Comparison of ENCODE assay signal across 27 cellular contexts in genomic region chr14:73995977-73996378, GRCh38. TPM values are rescaled to one million over a fixed set of nuclear protein-coding genes. Genes with fewer than 3 reads are reported as not detected.
DNase-seq lines count a peak whose midpoint lies in the region; ATAC-seq and TF ChIP-seq lines count a peak whose summit lies in the region.
"Had no signal": no experiment of that assay in that cellular context is flagged by ENCODE, and none has a peak within 500 bp of the region (broad histone marks: within the 10 kb centered on the region; RNA-seq: fewer than 3 reads in every experiment).

No MANE protein-coding gene starts in this region.

- H3K4me1 ChIP-seq in liver (ENCODE audit: control insufficient read depth in 4 of 4, insufficient read depth in 4 of 4, low read length in 3 of 4) (peaks cover 12 to 59% (median 42%) of the 10 kb centered on the region in 4 donors), rectal smooth muscle tissue (ENCODE audit: control insufficient read depth, insufficient read depth, low read length) (no peaks in the 10 kb centered on the region), spleen (no peaks in the 10 kb centered on the region)
- H3K4me1 ChIP-seq: esophagus squamous epithelium, testis, vagina had no signal

- peak in 1 of 2 donors; percentile 34 for TF ChIP-seq RAD21 in liver (IDR thresholded peaks at IDR 0.05)

- H3F3A ChIP-seq in SU-DHL-6 (ENCODE audit: insufficient read depth) = peaks cover 19% of the 10 kb centered on the region

- in situ Hi-C loops in Caki2 (cut with HindIII; ENCODE audit: low pct_unique_long_range_greater_than_20kb, low sequenced_read_pairs) = no loop called here

- TF ChIP-seq CTCF in SU-DHL-6 (IDR thresholded peaks at IDR 0.05; ENCODE audit: insufficient read depth, low read length, poor library complexity, severe bottlenecking) = no peak
- TF ChIP-seq CTCF in liver (IDR thresholded peaks at IDR 0.05; ENCODE audit: low read depth, low read length, missing input control) = no peak
- TF ChIP-seq CTCF in spleen (IDR thresholded peaks at IDR 0.05 in 8 of 11, conservative IDR thresholded peaks at IDR 0.05 in 3 of 11) = no peak

- H3K27ac ChIP-seq in SU-DHL-6 (ENCODE audit: low read depth, low read length) (peak overlapping the region; percentile 82; the same call in 1 of the 2 replicates), liver (ENCODE audit: low read depth in 1 of 2, low read length in 2 of 2) (peak overlapping the region; percentile 68 to 86), rectal smooth muscle tissue (ENCODE audit: low read depth, low read length) (no peak overlapping the region), spleen (no peak overlapping the region)
- H3K27ac ChIP-seq: adrenal gland, esophagus squamous epithelium, KMS-11, testis, vagina had no signal

- WGBS in liver = 33% methylated on average over 8 of the region's 8 CpGs
- 93 to 98% (median 96%) methylated on average over 8 of the region's 8 CpGs for WGBS in spleen, 5 donors

- peak; percentile 59 for DNase-seq in Caki2 (ENCODE audit: low read depth)
- no peak for DNase-seq in NCI-H2081 (lab: John Stamatoyannopoulos, UW)
- DNase-seq in spleen = no peak
- no peak for DNase-seq in foreskin melanocyte
- DNase-seq: activated CD4-positive, alpha-beta T cell treated with anti-CD3 and anti-CD28 coated beads for 36 hours; activated naive CD4-positive, alpha-beta T cell treated with anti-CD3 and anti-CD28 coated beads, Interleukin-2, amount 10 ng/mL, durations not matched to agents 7 days and 5 days; adrenal gland; body of pancreas; esophagus squamous epithelium; H7; MM.1S; naive B cell; NCI-H1105 treated with DMSO at 0.1 percent for 48 hours; NCI-H187 treated with DMSO at 0.1 percent for 48 hours; NCI-H226; NCI-H526 treated with DMSO at 0.1 percent for 48 hours; SHP77; stimulated activated naive CD4-positive, alpha-beta T cell treated with Interleukin-2 at 50 U/mL for 16 hours; testis had no signal

- H4K20me1 ChIP-seq in SU-DHL-6 (ENCODE audit: low read depth, low read length) = no peaks in the 10 kb centered on the region

- no peaks in the 10 kb centered on the region for H3K79me2 ChIP-seq in SU-DHL-6 (ENCODE audit: insufficient read depth, low read length)

- no peak for ATAC-seq in GM21723 (IDR thresholded peaks at IDR 0.05; ENCODE audit: unreplicated experiment)
- ATAC-seq: activated CD4-positive, alpha-beta T cell treated with anti-CD3 and anti-CD28 coated beads for 36 hours; activated T-helper 17 cell treated with anti-CD3 and anti-CD28 coated beads, Interleukin-2, amount 50 U/mL, for 72 hours; body of pancreas had no signal

- H3K36me3 ChIP-seq in SU-DHL-6 (ENCODE audit: low read length) = no peaks in the 10 kb centered on the region
- no peaks in the 10 kb centered on the region for H3K36me3 ChIP-seq in liver (ENCODE audit: control insufficient read depth in 4 of 4, insufficient read depth in 3 of 4, low read depth in 1 of 4, low read length in 3 of 4)
- H3K36me3 ChIP-seq in rectal smooth muscle tissue (ENCODE audit: control insufficient read depth, insufficient read depth, low read length) = no peaks in the 10 kb centered on the region
- peaks cover 0 to 39% (median 4%) of the 10 kb centered on the region in 6 donors for H3K36me3 ChIP-seq in spleen
- H3K36me3 ChIP-seq: adrenal gland, prostate gland, vagina had no signal

- no peak overlapping the region for H2AFZ ChIP-seq in SU-DHL-6 (ENCODE audit: low read depth, low read length, severe bottlenecking)

- H3K4me2 ChIP-seq in SU-DHL-6 (ENCODE audit: low read depth, low read length, poor library complexity, severe bottlenecking) = peak overlapping the region; percentile 67
- H3K4me2 ChIP-seq: KMS-11 had no signal

- H3K4me3 ChIP-seq in SU-DHL-6 (ENCODE audit: insufficient read depth, low read length, poor library complexity, severe bottlenecking) (no peak overlapping the region), liver (ENCODE audit: low read depth in 1 of 3, low read length in 3 of 3) (peak overlapping the region; percentile 50 to 75 (median 58)), rectal smooth muscle tissue (ENCODE audit: low read length) (peak overlapping the region; percentile 38), spleen (no peak overlapping the region)
- H3K4me3 ChIP-seq: adrenal gland, body of pancreas, esophagus squamous epithelium, prostate gland, testis, vagina had no signal

- H3K27me3 ChIP-seq in SU-DHL-6 (ENCODE audit: low read length) (no peaks in the 10 kb centered on the region), liver (ENCODE audit: control insufficient read depth in 4 of 4, insufficient read depth in 4 of 4, low read length in 3 of 4) (no peaks in the 10 kb centered on the region), rectal smooth muscle tissue (ENCODE audit: control insufficient read depth, insufficient read depth, low read length) (no peaks in the 10 kb centered on the region), spleen (replicated peaks in 1 of 7) (no peaks in the 10 kb centered on the region)
- H3K27me3 ChIP-seq: adrenal gland, body of pancreas, esophagus squamous epithelium, testis, vagina had no signal

- intact Hi-C loops in spleen (cut with DNase I; ENCODE audit: low total_unique reads) = no loop called here

- H3K9ac ChIP-seq in SU-DHL-6 (ENCODE audit: low read length) (no peak overlapping the region; the same call in 1 of the 2 replicates), liver (ENCODE audit: low read depth in 1 of 2, low read length in 2 of 2) (peak overlapping the region; percentile 34 to 82), rectal smooth muscle tissue (ENCODE audit: low read length) (no peak overlapping the region)
- H3K9ac ChIP-seq: KMS-11 had no signal

- no peaks in the 10 kb centered on the region for H3K9me2 ChIP-seq in SU-DHL-6 (replicated peaks; ENCODE audit: insufficient read depth, low read length)

- no peaks in the 10 kb centered on the region for H3K9me3 ChIP-seq in SU-DHL-6 (ENCODE audit: insufficient read depth, low read length)
- H3K9me3 ChIP-seq in liver (ENCODE audit: control insufficient read depth in 4 of 4, low read length in 3 of 4) = no peaks in the 10 kb centered on the region
- no peaks in the 10 kb centered on the region for H3K9me3 ChIP-seq in spleen
- H3K9me3 ChIP-seq: adrenal gland, body of pancreas, esophagus squamous epithelium, prostate gland, testis, vagina had no signal

- TF ChIP-seq POLR2A in spleen (IDR thresholded peaks at IDR 0.05) = no peak

TF ChIP-seq in liver, 16 proteins besides CTCF, POLR2A, EP300 and RAD21 (continues in another document):
- TF ChIP-seq SP1 (IDR thresholded peaks at IDR 0.05) (peak; percentile 67), TAF1 (conservative IDR thresholded peaks at IDR 0.05) (peak; percentile 59), FOXA1 (IDR thresholded peaks at IDR 0.05) (no peak), ZBTB33 (IDR thresholded peaks at IDR 0.05) (no peak), FOXA2 (IDR thresholded peaks at IDR 0.05) (no peak), JUND (IDR thresholded peaks at IDR 0.05) (peak in 1 of 2 donors; percentile 36), HNF4A (conservative IDR thresholded peaks at IDR 0.05) (peak; percentile 70 to 78), YY1 (IDR thresholded peaks at IDR 0.05) (peak; percentile 63), GABPA (IDR thresholded peaks at IDR 0.05 in 1 of 2, conservative IDR thresholded peaks at IDR 0.05 in 1 of 2) (no peak), ATF3 (IDR thresholded peaks at IDR 0.05) (no peak), RXRA (IDR thresholded peaks at IDR 0.05) (peak; percentile 82 to 87), HNF4G (IDR thresholded peaks at IDR 0.05) (no peak), NR2F2 (IDR thresholded peaks at IDR 0.05) (no peak)

RNA-seq across cellular contexts. Expression of gene ENTPD5, which starts 23.1 kb away (rescaled TPM):
- 15.0 and 15.2 TPM in 2 replicates for total RNA-seq in Caki2 (2014; rRNA removed; shearing (Covaris generic); ENCODE audit: low replicate concordance)
- 100 to 1,000 TPM in 1 of 2 donors, 10 to 100 TPM in 1; 38.1 to 276 TPM for total RNA-seq in liver
- 10 to 100 TPM; 53.4 to 99.5 TPM for polyA plus RNA-seq in liver
- 10 to 100 TPM in 2 of 7 donors, 1 to 10 TPM in 5; 6.8 to 13.9 (median 9.4) TPM for total RNA-seq in spleen
- 1 to 10 TPM; 2.9 to 3.4 (median 3.2) TPM for polyA plus RNA-seq in spleen

RNA-seq across cellular contexts. Expression of gene BBOF1, which starts 23.2 kb away (rescaled TPM):
- total RNA-seq in Caki2 (2014; rRNA removed; shearing (Covaris generic); ENCODE audit: low replicate concordance) = 0.87 and 1.5 TPM in 2 replicates
- 1 to 10 TPM; 2.4 to 2.8 TPM for total RNA-seq in liver
- 1 to 10 TPM; 1.0 to 1.8 TPM for polyA plus RNA-seq in liver
- total RNA-seq in spleen = 1 to 10 TPM; 1.1 to 8.1 (median 4.2) TPM
- polyA plus RNA-seq in spleen = 1 to 10 TPM; 1.0 to 1.6 (median 1.3) TPM

RNA-seq across cellular contexts. Expression of gene COQ6, which starts 45.9 kb away (rescaled TPM):
- total RNA-seq in Caki2 (2014; rRNA removed; shearing (Covaris generic); ENCODE audit: low replicate concordance) = 16.4 and 19.4 TPM in 2 replicates
- 10 to 100 TPM; 12.6 to 17.1 TPM for total RNA-seq in liver
- 10 to 100 TPM; 19.9 to 33.7 TPM for polyA plus RNA-seq in liver
- total RNA-seq in spleen = 10 to 100 TPM; 19.8 to 35.4 (median 26.7) TPM
- polyA plus RNA-seq in spleen = 10 to 100 TPM; 15.1 to 19.6 (median 18.3) TPM

RNA-seq across cellular contexts. Expression of gene FAM161B, which starts 46.1 kb away (rescaled TPM):
- total RNA-seq in Caki2 (2014; rRNA removed; shearing (Covaris generic); ENCODE audit: low replicate concordance) = 1.8 and 2.8 TPM in 2 replicates
- total RNA-seq in liver = 1 to 10 TPM; 1.4 to 1.5 TPM
- polyA plus RNA-seq in liver = under 1 TPM; 0.79 to 0.96 TPM
- 1 to 10 TPM; 2.8 to 4.6 (median 3.4) TPM for total RNA-seq in spleen
- 1 to 10 TPM; 1.8 TPM for polyA plus RNA-seq in spleen

Comparison
In these comparisons a context has a peak if more than half of its experiments do, and no peak if none do; other contexts are left out.
1. H3K27ac ChIP-seq: peak in SU-DHL-6 (single experiment) and liver (2 of 2); none in rectal smooth muscle tissue (single experiment) and spleen (0 of 8).
2. H3K4me3 ChIP-seq: peak in liver (3 of 3) and rectal smooth muscle tissue (single experiment); none in SU-DHL-6 (single experiment) and spleen (0 of 8).
3. H3K9ac ChIP-seq: peak in liver (2 of 2); none in SU-DHL-6 (single experiment) and rectal smooth muscle tissue (single experiment).